In the genomic region with DNA sequence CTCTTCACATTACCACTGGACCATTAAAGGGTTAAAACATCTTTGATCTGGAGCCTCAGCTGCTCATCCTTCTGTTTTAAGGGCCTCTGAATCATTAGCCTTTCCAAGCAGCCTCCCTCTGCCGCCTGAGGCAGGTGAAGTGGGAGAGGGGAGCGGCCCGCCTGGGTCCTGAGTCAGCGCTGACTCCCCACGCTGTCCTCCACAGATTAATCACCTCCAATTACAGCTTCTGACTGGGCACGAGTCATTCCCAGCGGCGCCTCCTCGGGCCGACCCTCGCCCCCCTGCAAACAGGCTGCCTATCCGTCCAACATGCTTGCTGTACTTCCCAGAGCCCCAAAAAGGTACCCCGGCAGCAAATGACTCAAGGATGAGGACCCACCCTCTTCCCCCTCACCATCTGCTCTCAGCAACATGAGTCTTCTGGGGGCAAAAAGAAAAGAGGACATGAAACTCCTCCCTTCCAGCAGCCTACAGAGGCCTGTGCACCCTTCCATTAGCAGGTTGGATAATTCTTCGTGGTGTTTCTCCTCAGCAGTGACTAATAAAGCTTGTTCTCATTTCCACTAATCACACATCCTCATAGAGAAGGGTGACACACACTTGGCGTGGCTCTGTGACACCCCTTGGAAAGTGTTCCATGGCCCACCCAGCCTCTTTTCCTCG, we compare ENCODE assay signal across 1 cellular context.
TF ChIP-seq lines count a peak whose summit lies in the region.

No MANE protein-coding gene starts in this region.

TF ChIP-seq in GM23338, 12 proteins besides CTCF, POLR2A, EP300 and RAD21 (continued from another document):
- TF ChIP-seq, protein P1, sequence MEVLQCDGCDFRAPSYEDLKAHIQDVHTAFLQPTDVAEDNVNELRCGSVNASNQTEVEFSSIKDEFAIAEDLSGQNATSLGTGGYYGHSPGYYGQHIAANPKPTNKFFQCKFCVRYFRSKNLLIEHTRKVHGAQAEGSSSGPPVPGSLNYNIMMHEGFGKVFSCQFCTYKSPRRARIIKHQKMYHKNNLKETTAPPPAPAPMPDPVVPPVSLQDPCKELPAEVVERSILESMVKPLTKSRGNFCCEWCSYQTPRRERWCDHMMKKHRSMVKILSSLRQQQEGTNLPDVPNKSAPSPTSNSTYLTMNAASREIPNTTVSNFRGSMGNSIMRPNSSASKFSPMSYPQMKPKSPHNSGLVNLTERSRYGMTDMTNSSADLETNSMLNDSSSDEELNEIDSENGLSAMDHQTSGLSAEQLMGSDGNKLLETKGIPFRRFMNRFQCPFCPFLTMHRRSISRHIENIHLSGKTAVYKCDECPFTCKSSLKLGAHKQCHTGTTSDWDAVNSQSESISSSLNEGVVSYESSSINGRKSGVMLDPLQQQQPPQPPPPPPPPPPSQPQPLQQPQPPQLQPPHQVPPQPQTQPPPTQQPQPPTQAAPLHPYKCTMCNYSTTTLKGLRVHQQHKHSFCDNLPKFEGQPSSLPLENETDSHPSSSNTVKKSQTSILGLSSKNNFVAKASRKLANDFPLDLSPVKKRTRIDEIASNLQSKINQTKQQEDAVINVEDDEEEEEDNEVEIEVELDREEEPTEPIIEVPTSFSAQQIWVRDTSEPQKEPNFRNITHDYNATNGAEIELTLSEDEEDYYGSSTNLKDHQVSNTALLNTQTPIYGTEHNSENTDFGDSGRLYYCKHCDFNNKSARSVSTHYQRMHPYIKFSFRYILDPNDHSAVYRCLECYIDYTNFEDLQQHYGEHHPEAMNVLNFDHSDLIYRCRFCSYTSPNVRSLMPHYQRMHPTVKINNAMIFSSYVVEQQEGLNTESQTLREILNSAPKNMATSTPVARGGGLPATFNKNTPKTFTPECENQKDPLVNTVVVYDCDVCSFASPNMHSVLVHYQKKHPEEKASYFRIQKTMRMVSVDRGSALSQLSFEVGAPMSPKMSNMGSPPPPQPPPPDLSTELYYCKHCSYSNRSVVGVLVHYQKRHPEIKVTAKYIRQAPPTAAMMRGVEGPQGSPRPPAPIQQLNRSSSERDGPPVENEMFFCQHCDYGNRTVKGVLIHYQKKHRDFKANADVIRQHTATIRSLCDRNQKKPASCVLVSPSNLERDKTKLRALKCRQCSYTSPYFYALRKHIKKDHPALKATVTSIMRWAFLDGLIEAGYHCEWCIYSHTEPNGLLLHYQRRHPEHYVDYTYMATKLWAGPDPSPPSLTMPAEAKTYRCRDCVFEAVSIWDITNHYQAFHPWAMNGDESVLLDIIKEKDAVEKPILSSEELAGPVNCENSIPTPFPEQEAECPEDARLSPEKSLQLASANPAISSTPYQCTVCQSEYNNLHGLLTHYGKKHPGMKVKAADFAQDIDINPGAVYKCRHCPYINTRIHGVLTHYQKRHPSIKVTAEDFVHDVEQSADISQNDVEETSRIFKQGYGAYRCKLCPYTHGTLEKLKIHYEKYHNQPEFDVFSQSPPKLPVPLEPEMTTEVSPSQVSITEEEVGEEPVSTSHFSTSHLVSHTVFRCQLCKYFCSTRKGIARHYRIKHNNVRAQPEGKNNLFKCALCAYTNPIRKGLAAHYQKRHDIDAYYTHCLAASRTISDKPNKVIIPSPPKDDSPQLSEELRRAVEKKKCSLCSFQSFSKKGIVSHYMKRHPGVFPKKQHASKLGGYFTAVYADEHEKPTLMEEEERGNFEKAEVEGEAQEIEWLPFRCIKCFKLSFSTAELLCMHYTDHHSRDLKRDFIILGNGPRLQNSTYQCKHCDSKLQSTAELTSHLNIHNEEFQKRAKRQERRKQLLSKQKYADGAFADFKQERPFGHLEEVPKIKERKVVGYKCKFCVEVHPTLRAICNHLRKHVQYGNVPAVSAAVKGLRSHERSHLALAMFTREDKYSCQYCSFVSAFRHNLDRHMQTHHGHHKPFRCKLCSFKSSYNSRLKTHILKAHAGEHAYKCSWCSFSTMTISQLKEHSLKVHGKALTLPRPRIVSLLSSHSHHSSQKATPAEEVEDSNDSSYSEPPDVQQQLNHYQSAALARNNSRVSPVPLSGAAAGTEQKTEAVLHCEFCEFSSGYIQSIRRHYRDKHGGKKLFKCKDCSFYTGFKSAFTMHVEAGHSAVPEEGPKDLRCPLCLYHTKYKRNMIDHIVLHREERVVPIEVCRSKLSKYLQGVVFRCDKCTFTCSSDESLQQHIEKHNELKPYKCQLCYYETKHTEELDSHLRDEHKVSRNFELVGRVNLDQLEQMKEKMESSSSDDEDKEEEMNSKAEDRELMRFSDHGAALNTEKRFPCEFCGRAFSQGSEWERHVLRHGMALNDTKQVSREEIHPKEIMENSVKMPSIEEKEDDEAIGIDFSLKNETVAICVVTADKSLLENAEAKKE (CRISPR knock-in tag; IDR thresholded peaks at IDR 0.05): no peak
- TF ChIP-seq NANOG (IDR thresholded peaks at IDR 0.05; ENCODE audit: borderline replicate concordance) (no peak), CREB1 (CRISPR knock-in tag; IDR thresholded peaks at IDR 0.05; ENCODE audit: low read depth) (no peak), JUNB (IDR thresholded peaks at IDR 0.05; ENCODE audit: unreplicated experiment) (no peak), ZNF114 (CRISPR knock-in tag; IDR thresholded peaks at IDR 0.05) (no peak), EZH2phosphoT487 (IDR thresholded peaks at IDR 0.05; ENCODE audit: unreplicated experiment) (no peak)
TF ChIP-seq in GM23338: peak in this region for 0.
